In the genomic region with DNA sequence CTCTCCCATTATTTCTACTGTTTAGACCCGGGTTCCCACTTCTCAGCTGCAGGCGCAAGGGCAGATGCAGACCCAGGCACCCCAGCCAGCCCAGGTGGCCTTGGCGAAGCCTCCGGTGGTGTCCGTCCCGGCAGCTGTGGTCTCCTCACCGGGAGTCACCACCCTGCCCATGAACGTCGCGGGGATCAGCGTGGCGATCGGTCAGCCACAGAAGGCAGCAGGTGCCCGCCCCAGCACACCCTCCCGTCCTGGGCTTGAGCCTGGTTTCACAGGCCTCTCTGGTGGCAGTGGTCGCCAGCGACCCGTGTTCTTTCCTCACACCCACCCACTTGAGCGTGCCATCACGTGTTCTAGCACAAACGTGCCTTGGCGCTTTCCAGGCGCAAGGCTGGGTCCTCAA, we compare ENCODE assay signal across 18 cellular contexts.
DNase-seq lines count a peak whose midpoint lies in the region; ATAC-seq, FAIRE-seq and TF ChIP-seq lines count a peak whose summit lies in the region.
"Had no signal": no experiment of that assay in that cellular context is flagged by ENCODE, and none has a peak within 500 bp of the region (broad histone marks: within the 10 kb centered on the region; RNA-seq: fewer than 3 reads in every experiment).

No MANE protein-coding gene starts in this region.

- H2AFZ ChIP-seq in OCI-LY3 (ENCODE audit: low read depth, low read length) (no peak overlapping the region), K562 (ENCODE audit: low read depth, low read length) (no peak overlapping the region)

- no peaks in the 10 kb centered on the region for H3K9me3 Mint-ChIP-seq in activated T-cell treated with anti-CD3 and anti-CD28 coated beads, Interleukin-2, amount 50 U/mL, for 72 hours

- TF ChIP-seq POLR2A in K562 (conservative IDR thresholded peaks at IDR 0.05) = no peak

- peak overlapping the region; percentile 46 for H3K4me3 ChIP-seq in OCI-LY3 (ENCODE audit: low read length)
- no peak overlapping the region for H3K4me3 ChIP-seq in K562
- H3K4me3 ChIP-seq: right lobe of liver, suprapubic skin had no signal

- H3K27me3 ChIP-seq in OCI-LY3 (ENCODE audit: low read depth, low read length) (no peaks in the 10 kb centered on the region), K562 (ENCODE audit: control insufficient read depth in 2 of 2, insufficient read depth in 2 of 2, low read length in 2 of 2) (no peaks in the 10 kb centered on the region)
- H3K27me3 ChIP-seq: right lobe of liver, suprapubic skin had no signal

- H3K27ac ChIP-seq in OCI-LY3 (ENCODE audit: low read length) (no peak overlapping the region), K562 (ENCODE audit: extremely low read depth, low read depth, low read length) (no peak overlapping the region)
- H3K27ac ChIP-seq: right lobe of liver, suprapubic skin had no signal

- H3K9me1 ChIP-seq in K562 (ENCODE audit: control insufficient read depth, insufficient read depth, low read length) = no peaks in the 10 kb centered on the region

- CTCF ChIA-PET in K562 (lab: Yijun Ruan, JAX; ENCODE audit: low intra/inter-chr PET ratio) = no interaction called here

- H3K36me3 Mint-ChIP-seq in activated T-cell treated with anti-CD3 and anti-CD28 coated beads, Interleukin-2, amount 50 U/mL, for 72 hours (ENCODE audit: insufficient read depth in 2 of 2) = peaks cover 4 to 8% of the 10 kb centered on the region in 2 donors

- TF ChIP-seq CTCF in OCI-LY3 (IDR thresholded peaks at IDR 0.05; ENCODE audit: low read depth, low read length) (no peak), K562 (IDR thresholded peaks at IDR 0.05 in 2 of 3, conservative IDR thresholded peaks at IDR 0.05 in 1 of 3; ENCODE audit: insufficient read depth in 2 of 3, low read depth in 1 of 3, low read length in 3 of 3) (no peak)

- in situ Hi-C loops in K562 (cut with MboI) = no loop called here

- H3K4me1 ChIP-seq in OCI-LY3 (ENCODE audit: low read length) (peaks cover 60% of the 10 kb centered on the region), K562 (replicated peaks in 1 of 2; ENCODE audit: control insufficient read depth in 2 of 2, insufficient read depth in 2 of 2, low read length in 2 of 2) (no peaks in the 10 kb centered on the region)
- H3K4me1 ChIP-seq: Caco-2, right lobe of liver, suprapubic skin had no signal

- no peak for TF ChIP-seq EP300 in K562 (IDR thresholded peaks at IDR 0.05; ENCODE audit: low read length)

- H3K9ac ChIP-seq in OCI-LY3 (ENCODE audit: low read length) (no peak overlapping the region; the same call in 1 of the 2 replicates), K562 (ENCODE audit: insufficient read depth in 1 of 2, low read depth in 2 of 2, low read length in 2 of 2) (no peak overlapping the region)

- 96% methylated on average over 23 of the region's 23 CpGs for WGBS in K562 (ENCODE audit: insufficient coverage, low coverage, missing lambda C conversion rate)

- no peaks in the 10 kb centered on the region for H3K79me2 ChIP-seq in OCI-LY3 (ENCODE audit: low read length)
- H3K79me2 ChIP-seq in K562 (ENCODE audit: control insufficient read depth, insufficient read depth, low read length) = no peaks in the 10 kb centered on the region

- H3K4me1 Mint-ChIP-seq in activated T-cell treated with anti-CD3 and anti-CD28 coated beads, Interleukin-2, amount 50 U/mL, for 72 hours (ENCODE audit: low read depth) = peaks cover 18% of the 10 kb centered on the region

- FAIRE-seq in K562 (lab: Jason Lieb, UNC) = no peak
- FAIRE-seq: HTR-8/SVneo had no signal

- H3K4me2 ChIP-seq in OCI-LY3 (ENCODE audit: low read length) = peak overlapping the region; percentile 67
- H3K4me2 ChIP-seq in K562 (ENCODE audit: insufficient read depth, low read length) = no peak overlapping the region

- ATAC-seq in activated T-cell treated with anti-CD3 and anti-CD28 coated beads, Interleukin-2, amount 50 U/mL, for 72 hours (replicated peaks in 1 of 2) = no peak
- no peak for ATAC-seq in K562
- no peak for ATAC-seq in sciatic nerve
- ATAC-seq: right lobe of liver had no signal

- no peaks in the 10 kb centered on the region for H3K27me3 Mint-ChIP-seq in activated T-cell treated with anti-CD3 and anti-CD28 coated beads, Interleukin-2, amount 50 U/mL, for 72 hours (ENCODE audit: low read depth)

- peak overlapping the region; percentile 83 for H3K27ac Mint-ChIP-seq in activated T-cell treated with anti-CD3 and anti-CD28 coated beads, Interleukin-2, amount 50 U/mL, for 72 hours

- POLR2A ChIA-PET in K562 (lab: Yijun Ruan, JAX) = interaction anchor here (0.6 kb wide), 1 partner anchor 803 kb away, joined by 3 read pairs; no protein-coding TSS in a partner anchor

- H3K36me3 ChIP-seq in OCI-LY3 (replicated peaks; ENCODE audit: low read depth, low read length) (peaks cover 48% of the 10 kb centered on the region), K562 (ENCODE audit: control insufficient read depth, insufficient read depth, low read length) (peaks cover 96% of the 10 kb centered on the region; the same call in 2 of the 3 replicates)

- H3K9me3 ChIP-seq in OCI-LY3 (ENCODE audit: insufficient read depth, low read length) = no peaks in the 10 kb centered on the region
- no peaks in the 10 kb centered on the region for H3K9me3 ChIP-seq in K562 (replicated peaks; ENCODE audit: control insufficient read depth, insufficient read depth, low read depth, low read length)
- H3K9me3 ChIP-seq: Caco-2, right lobe of liver, suprapubic skin had no signal

- H4K20me1 ChIP-seq in OCI-LY3 (ENCODE audit: insufficient read depth, low read length) = peaks cover 51% of the 10 kb centered on the region
- peaks cover 2% of the 10 kb centered on the region; the same call in 1 of the 2 replicates for H4K20me1 ChIP-seq in K562 (replicated peaks; ENCODE audit: control insufficient read depth, insufficient read depth, low read length)

- BruUV-seq in K562 (replicated peaks; lab: Mats Ljungman, UMichigan) = no TSS peak

- peak overlapping the region; percentile 68 to 69 for H3K4me3 Mint-ChIP-seq in activated T-cell treated with anti-CD3 and anti-CD28 coated beads, Interleukin-2, amount 50 U/mL, for 72 hours

- intact Hi-C loops in K562 (cut with micrococcal nuclease) = no loop called here
- intact Hi-C loops in sciatic nerve (cut with DNase I) = no loop called here

- DNase-seq in activated T-cell treated with anti-CD3 and anti-CD28 coated beads, Interleukin-2, amount 50 U/mL, for 72 hours = no peak
- no peak for DNase-seq in activated T-cell treated with anti-CD3 and anti-CD28 coated beads for 4 hours
- DNase-seq in K562 (ENCODE audit: extremely low read depth in 1 of 4, low spot score in 3 of 4) = no peak
- DNase-seq in sciatic nerve (ENCODE audit: low spot score) = peak; percentile 54
- no peak for DNase-seq in kidney glomerular epithelial cell (lab: John Stamatoyannopoulos, UW)
- DNase-seq in RKO (ENCODE audit: low spot score) = no peak
- DNase-seq in Ammon's horn (ENCODE audit: low spot score) = no peak
- DNase-seq: activated CD4-positive, CD25-positive, alpha-beta regulatory T cell; aorta; Caco-2; cerebellar nuclear complex; NCI-H1694; NCI-H226; right lobe of liver; Right ventricle myocardium superior had no signal

- no peak for TF ChIP-seq RAD21 in K562 (CRISPR knock-in tag; conservative IDR thresholded peaks at IDR 0.05 in 1 of 2, IDR thresholded peaks at IDR 0.05 in 1 of 2)

TF ChIP-seq in K562, 482 proteins besides CTCF, POLR2A, EP300 and RAD21:
- no peak for TF ChIP-seq MEF2A (IDR thresholded peaks at IDR 0.05; ENCODE audit: control insufficient read depth, low read depth, low read length)
- no peak for TF ChIP-seq MCM7 (IDR thresholded peaks at IDR 0.05)
- TF ChIP-seq POLR2G (IDR thresholded peaks at IDR 0.05; ENCODE audit: low read depth, low read length) = 0 out of 2 replicates have a peak, but pooled peaks have one; percentile 26
